8 cellular contexts compared by ENCODE assay signal in genomic region chr12:76878045-76878898, GRCh38. TPM values are rescaled to one million over a fixed set of nuclear protein-coding genes. Genes with fewer than 3 reads are reported as not detected.
DNase-seq lines count a peak whose midpoint lies in the region; ATAC-seq, FAIRE-seq and TF ChIP-seq lines count a peak whose summit lies in the region.

No MANE protein-coding gene starts in this region.

- H3K36me3 ChIP-seq in astrocyte (ENCODE audit: insufficient read depth, low read length): no peaks in the 10 kb centered on the region

- no peaks in the 10 kb centered on the region for H3K27me3 Mint-ChIP-seq in astrocyte (ENCODE audit: low read depth, unreplicated experiment)

- peak overlapping the region; percentile 94 for H3K9ac ChIP-seq in astrocyte (ENCODE audit: low read length)

- DNase-seq in AG09309 (ENCODE audit: low read depth) (no peak), NCI-H2227 (lab: John Stamatoyannopoulos, UW; ENCODE audit: unreplicated experiment) (peak; percentile 65), astrocyte (ENCODE audit: low read depth) (no peak), iPS-NIHi11 (ENCODE audit: low spot score) (peak; percentile 60), posterior vena cava (ENCODE audit: low spot score) (no peak)
- peak; percentile 35 for DNase-seq in stimulated activated CD8-positive, alpha-beta memory T cell treated with anti-CD3 and anti-CD28 coated beads, Interleukin-4, amount 100 ng/mL, for 48 hours

- intact Hi-C loops in posterior vena cava (cut with DNase I): no loop called here

- H3K4me3 Mint-ChIP-seq in astrocyte (ENCODE audit: unreplicated experiment): peak overlapping the region; percentile 99

- H2AFZ ChIP-seq in astrocyte (ENCODE audit: low read depth, low read length): peak overlapping the region; percentile 46

- no peak for FAIRE-seq in astrocyte (lab: Jason Lieb, UNC)

- H3K36me3 Mint-ChIP-seq in astrocyte (ENCODE audit: low read depth, unreplicated experiment): peaks cover 8% of the 10 kb centered on the region

- TF ChIP-seq CTCF in AG09309 (IDR thresholded peaks at IDR 0.05; ENCODE audit: control insufficient read depth, insufficient read depth, low read depth, low read length, missing control alignments): peak; percentile 23
- no peak for TF ChIP-seq CTCF in astrocyte (IDR thresholded peaks at IDR 0.05; ENCODE audit: insufficient read depth, low read depth, low read length)

- H3K4me3 ChIP-seq in AG09309 (ENCODE audit: control insufficient read depth, low read depth, low read length) (peak overlapping the region; percentile 87), astrocyte (ENCODE audit: insufficient read depth, low read depth, low read length) (peak overlapping the region; percentile 95)

- H3K4me1 Mint-ChIP-seq in astrocyte (ENCODE audit: low read depth, unreplicated experiment): peaks cover 40% of the 10 kb centered on the region

- peak overlapping the region; percentile 95 for H3K4me2 ChIP-seq in astrocyte (ENCODE audit: low read length)

- H3K27me3 ChIP-seq in astrocyte (ENCODE audit: insufficient read depth, low read length): no peaks in the 10 kb centered on the region

- H3K79me2 ChIP-seq in astrocyte (ENCODE audit: insufficient read depth, low read length): peaks cover 51% of the 10 kb centered on the region

- H3K4me1 ChIP-seq in astrocyte (ENCODE audit: insufficient read depth, low read length): peaks cover 20% of the 10 kb centered on the region

- H3K9me3 Mint-ChIP-seq in astrocyte (ENCODE audit: unreplicated experiment): no peaks in the 10 kb centered on the region

- peaks cover 29% of the 10 kb centered on the region for H4K20me1 ChIP-seq in astrocyte (ENCODE audit: insufficient read depth, low read length)

- peak overlapping the region; percentile 92 for H3K27ac Mint-ChIP-seq in astrocyte (ENCODE audit: unreplicated experiment)

- ATAC-seq in GM18498 (IDR thresholded peaks at IDR 0.05; ENCODE audit: unreplicated experiment) (peak; percentile 41), HG02798 (IDR thresholded peaks at IDR 0.05; ENCODE audit: poor library complexity, unreplicated experiment) (peak; percentile 28)

- H3K27ac ChIP-seq in astrocyte (ENCODE audit: low read depth, low read length): peak overlapping the region; percentile 75

- no peaks in the 10 kb centered on the region for H3K9me3 ChIP-seq in astrocyte (ENCODE audit: insufficient read depth, low read depth, low read length)

RNA-seq across cellular contexts. Expression of gene CSRP2, which starts 0.5 kb away (rescaled TPM):
- 247 and 265 TPM in 2 replicates for total RNA-seq in astrocyte
- total RNA-seq in posterior vena cava: 10 to 100 TPM; 22.5 to 25.0 TPM

Comparison
In these comparisons a context has a peak if more than half of its experiments do, and no peak if none do; other contexts are left out.
1. DNase-seq: peak in NCI-H2227 (single experiment), iPS-NIHi11 (single experiment) and stimulated activated CD8-positive, alpha-beta memory T cell treated with anti-CD3 and anti-CD28 coated beads, Interleukin-4, amount 100 ng/mL, for 48 hours (single experiment); none in AG09309 (single experiment), astrocyte (single experiment) and posterior vena cava (single experiment).